13 cellular contexts compared by ENCODE assay signal in genomic region chr10:114645729-114646128, GRCh38.
"Had no signal": no experiment of that assay in that cellular context is flagged by ENCODE, and none has a peak within 500 bp of the region (broad histone marks: within the 10 kb centered on the region; RNA-seq: fewer than 3 reads in every experiment).

No MANE protein-coding gene starts in this region.

- H3K4me3 ChIP-seq: smooth muscle cell had no signal

- ATAC-seq: left cardiac atrium; naive thymus-derived CD8-positive, alpha-beta T cell had no signal

- H3K4me3 Mint-ChIP-seq: immature natural killer cell; naive thymus-derived CD8-positive, alpha-beta T cell had no signal

- H3K4me2 ChIP-seq: smooth muscle cell had no signal

- H3K9me3 Mint-ChIP-seq: naive thymus-derived CD8-positive, alpha-beta T cell had no signal

- H3K27ac ChIP-seq: neutrophil had no signal

- FAIRE-seq: colon, frontal cortex, kidney had no signal

- H3K36me3 Mint-ChIP-seq: immature natural killer cell; naive thymus-derived CD8-positive, alpha-beta T cell had no signal

- DNase-seq: cerebellar nuclear complex; dermis blood vessel endothelial cell; immature natural killer cell; kidney; left cardiac atrium; mammary epithelial cell; naive thymus-derived CD8-positive, alpha-beta T cell; stimulated activated CD4-positive, alpha-beta T cell treated with anti-CD3 and anti-CD28 coated beads, Interleukin-2, amount 100 ng/mL, for 48 hours; stimulated activated naive CD4-positive, alpha-beta T cell treated with Interleukin-2 at 50 U/mL for 16 hours had no signal

- H3K27me3 ChIP-seq: neutrophil had no signal

- H3K36me3 ChIP-seq: neutrophil had no signal

- H3K9me3 ChIP-seq: neutrophil had no signal

- H3K27ac Mint-ChIP-seq: immature natural killer cell; naive thymus-derived CD8-positive, alpha-beta T cell had no signal

- H3K4me1 Mint-ChIP-seq: immature natural killer cell; naive thymus-derived CD8-positive, alpha-beta T cell had no signal
